Comparison of ENCODE assay signal across 1 cellular context in the genomic region with DNA sequence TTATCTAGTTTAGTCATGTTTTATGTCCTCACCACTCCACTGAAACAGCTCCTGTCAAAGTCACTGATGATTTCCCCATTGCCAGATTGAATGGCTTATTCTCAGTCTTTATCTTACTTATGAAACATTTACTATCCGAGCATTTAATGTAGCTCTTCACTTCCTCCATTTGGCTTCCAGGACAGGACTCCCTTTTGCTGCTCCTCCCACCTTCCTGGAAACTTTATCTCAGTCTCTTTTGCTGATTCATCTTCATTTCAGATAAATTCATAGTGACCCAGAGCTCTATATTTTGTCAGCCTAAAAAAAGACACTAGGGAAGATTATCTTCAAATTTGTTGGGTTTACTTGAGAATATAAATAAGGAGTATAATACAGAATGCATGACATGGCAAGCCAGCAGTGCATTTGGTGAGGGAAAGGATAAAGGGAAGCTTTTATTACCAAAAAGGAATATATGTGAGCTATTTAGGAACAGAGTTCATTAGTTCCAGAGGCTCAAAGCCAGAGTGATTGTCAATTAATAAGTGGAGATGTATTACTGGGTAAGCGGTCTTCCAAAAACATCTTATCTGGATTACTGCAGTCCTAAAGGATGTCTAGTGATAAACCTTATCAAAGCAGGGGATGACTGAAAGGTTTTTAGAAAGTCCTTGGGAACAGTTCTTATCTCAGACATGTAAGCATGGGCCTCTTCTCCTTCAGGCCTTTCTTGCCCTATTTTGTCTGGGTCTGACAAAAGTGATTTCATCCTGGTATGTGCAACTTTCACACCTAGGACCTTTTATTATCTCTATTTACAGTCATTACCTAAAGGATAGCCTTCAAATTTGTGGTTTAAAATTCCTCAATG.
TF ChIP-seq lines count a peak whose summit lies in the region.

No MANE protein-coding gene starts in this region.

TF ChIP-seq in K562, 482 proteins besides CTCF, POLR2A, EP300 and RAD21 (continued from another document and continues in another):
- TF ChIP-seq, protein P1, sequence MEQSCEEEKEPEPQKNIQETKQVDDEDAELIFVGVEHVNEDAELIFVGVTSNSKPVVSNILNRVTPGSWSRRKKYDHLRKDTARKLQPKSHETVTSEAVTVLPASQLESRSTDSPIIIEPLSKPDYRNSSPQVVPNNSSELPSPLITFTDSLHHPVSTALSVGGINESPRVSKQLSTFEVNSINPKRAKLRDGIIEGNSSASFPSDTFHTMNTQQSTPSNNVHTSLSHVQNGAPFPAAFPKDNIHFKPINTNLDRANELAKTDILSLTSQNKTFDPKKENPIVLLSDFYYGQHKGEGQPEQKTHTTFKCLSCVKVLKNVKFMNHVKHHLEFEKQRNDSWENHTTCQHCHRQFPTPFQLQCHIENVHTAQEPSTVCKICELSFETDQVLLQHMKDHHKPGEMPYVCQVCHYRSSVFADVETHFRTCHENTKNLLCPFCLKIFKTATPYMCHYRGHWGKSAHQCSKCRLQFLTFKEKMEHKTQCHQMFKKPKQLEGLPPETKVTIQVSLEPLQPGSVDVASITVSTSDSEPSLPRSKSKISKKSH (CRISPR knock-in tag; IDR thresholded peaks at IDR 0.05) = no peak
- TF ChIP-seq, protein P2, sequence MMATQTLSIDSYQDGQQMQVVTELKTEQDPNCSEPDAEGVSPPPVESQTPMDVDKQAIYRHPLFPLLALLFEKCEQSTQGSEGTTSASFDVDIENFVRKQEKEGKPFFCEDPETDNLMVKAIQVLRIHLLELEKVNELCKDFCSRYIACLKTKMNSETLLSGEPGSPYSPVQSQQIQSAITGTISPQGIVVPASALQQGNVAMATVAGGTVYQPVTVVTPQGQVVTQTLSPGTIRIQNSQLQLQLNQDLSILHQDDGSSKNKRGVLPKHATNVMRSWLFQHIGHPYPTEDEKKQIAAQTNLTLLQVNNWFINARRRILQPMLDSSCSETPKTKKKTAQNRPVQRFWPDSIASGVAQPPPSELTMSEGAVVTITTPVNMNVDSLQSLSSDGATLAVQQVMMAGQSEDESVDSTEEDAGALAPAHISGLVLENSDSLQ (IDR thresholded peaks at IDR 0.05) = peak; percentile 58
- no peak for TF ChIP-seq STAG1 (CRISPR knock-in tag; IDR thresholded peaks at IDR 0.05; ENCODE audit: borderline replicate concordance)
- no peak for TF ChIP-seq SMARCA5 (IDR thresholded peaks at IDR 0.05)
- peak; percentile 41; the same call in 1 of the 2 replicates for TF ChIP-seq NFE2L1 (tag; IDR thresholded peaks at IDR 0.05; ENCODE audit: borderline replicate concordance, low read depth)
- peak; percentile 84 for TF ChIP-seq MAFK (IDR thresholded peaks at IDR 0.05; ENCODE audit: low read length)
- TF ChIP-seq CHD4 (IDR thresholded peaks at IDR 0.05; ENCODE audit: insufficient read depth, insufficient replicate concordance, low read depth, low read length, poor library complexity, severe bottlenecking) = no peak
- no peak for TF ChIP-seq ETS2 (tag; IDR thresholded peaks at IDR 0.05; ENCODE audit: borderline replicate concordance, poor library complexity, severe bottlenecking)
- TF ChIP-seq, protein P3, sequence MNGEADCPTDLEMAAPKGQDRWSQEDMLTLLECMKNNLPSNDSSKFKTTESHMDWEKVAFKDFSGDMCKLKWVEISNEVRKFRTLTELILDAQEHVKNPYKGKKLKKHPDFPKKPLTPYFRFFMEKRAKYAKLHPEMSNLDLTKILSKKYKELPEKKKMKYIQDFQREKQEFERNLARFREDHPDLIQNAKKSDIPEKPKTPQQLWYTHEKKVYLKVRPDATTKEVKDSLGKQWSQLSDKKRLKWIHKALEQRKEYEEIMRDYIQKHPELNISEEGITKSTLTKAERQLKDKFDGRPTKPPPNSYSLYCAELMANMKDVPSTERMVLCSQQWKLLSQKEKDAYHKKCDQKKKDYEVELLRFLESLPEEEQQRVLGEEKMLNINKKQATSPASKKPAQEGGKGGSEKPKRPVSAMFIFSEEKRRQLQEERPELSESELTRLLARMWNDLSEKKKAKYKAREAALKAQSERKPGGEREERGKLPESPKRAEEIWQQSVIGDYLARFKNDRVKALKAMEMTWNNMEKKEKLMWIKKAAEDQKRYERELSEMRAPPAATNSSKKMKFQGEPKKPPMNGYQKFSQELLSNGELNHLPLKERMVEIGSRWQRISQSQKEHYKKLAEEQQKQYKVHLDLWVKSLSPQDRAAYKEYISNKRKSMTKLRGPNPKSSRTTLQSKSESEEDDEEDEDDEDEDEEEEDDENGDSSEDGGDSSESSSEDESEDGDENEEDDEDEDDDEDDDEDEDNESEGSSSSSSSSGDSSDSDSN (IDR thresholded peaks at IDR 0.05; ENCODE audit: borderline replicate concordance in 1 of 2, low read depth in 2 of 2, low read length in 2 of 2) = no peak
- TF ChIP-seq ELF1 (tag; IDR thresholded peaks at IDR 0.05) = peak; percentile 54
- TF ChIP-seq, protein P4, sequence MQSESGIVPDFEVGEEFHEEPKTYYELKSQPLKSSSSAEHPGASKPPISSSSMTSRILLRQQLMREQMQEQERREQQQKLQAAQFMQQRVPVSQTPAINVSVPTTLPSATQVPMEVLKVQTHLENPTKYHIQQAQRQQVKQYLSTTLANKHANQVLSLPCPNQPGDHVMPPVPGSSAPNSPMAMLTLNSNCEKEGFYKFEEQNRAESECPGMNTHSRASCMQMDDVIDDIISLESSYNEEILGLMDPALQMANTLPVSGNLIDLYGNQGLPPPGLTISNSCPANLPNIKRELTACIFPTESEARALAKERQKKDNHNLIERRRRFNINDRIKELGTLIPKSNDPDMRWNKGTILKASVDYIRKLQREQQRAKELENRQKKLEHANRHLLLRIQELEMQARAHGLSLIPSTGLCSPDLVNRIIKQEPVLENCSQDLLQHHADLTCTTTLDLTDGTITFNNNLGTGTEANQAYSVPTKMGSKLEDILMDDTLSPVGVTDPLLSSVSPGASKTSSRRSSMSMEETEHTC (IDR thresholded peaks at IDR 0.05) = no peak
- peak; percentile 15; the same call in 1 of the 2 replicates for TF ChIP-seq STAT5A (IDR thresholded peaks at IDR 0.05; ENCODE audit: borderline replicate concordance, low read length)
- TF ChIP-seq XRCC4 (IDR thresholded peaks at IDR 0.05; ENCODE audit: extremely low read depth, insufficient read depth, insufficient read length) = no peak
- TF ChIP-seq SMAD4 (CRISPR knock-in tag; conservative IDR thresholded peaks at IDR 0.05) = peak; percentile 24; the same call in 1 of the 2 replicates
- TF ChIP-seq, protein P5, sequence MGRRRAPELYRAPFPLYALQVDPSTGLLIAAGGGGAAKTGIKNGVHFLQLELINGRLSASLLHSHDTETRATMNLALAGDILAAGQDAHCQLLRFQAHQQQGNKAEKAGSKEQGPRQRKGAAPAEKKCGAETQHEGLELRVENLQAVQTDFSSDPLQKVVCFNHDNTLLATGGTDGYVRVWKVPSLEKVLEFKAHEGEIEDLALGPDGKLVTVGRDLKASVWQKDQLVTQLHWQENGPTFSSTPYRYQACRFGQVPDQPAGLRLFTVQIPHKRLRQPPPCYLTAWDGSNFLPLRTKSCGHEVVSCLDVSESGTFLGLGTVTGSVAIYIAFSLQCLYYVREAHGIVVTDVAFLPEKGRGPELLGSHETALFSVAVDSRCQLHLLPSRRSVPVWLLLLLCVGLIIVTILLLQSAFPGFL (CRISPR knock-in tag; IDR thresholded peaks at IDR 0.05) = no peak
- TF ChIP-seq, protein P6, sequence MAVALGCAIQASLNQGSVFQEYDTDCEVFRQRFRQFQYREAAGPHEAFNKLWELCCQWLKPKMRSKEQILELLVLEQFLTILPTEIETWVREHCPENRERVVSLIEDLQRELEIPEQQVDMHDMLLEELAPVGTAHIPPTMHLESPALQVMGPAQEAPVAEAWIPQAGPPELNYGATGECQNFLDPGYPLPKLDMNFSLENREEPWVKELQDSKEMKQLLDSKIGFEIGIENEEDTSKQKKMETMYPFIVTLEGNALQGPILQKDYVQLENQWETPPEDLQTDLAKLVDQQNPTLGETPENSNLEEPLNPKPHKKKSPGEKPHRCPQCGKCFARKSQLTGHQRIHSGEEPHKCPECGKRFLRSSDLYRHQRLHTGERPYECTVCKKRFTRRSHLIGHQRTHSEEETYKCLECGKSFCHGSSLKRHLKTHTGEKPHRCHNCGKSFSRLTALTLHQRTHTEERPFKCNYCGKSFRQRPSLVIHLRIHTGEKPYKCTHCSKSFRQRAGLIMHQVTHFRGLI (CRISPR knock-in tag; IDR thresholded peaks at IDR 0.05) = no peak
- peak in 1 of 2 experiments; percentile 79; a peak in 2 of 4 replicates for TF ChIP-seq RCOR1 (IDR thresholded peaks at IDR 0.05; ENCODE audit: borderline replicate concordance in 1 of 2, low read depth in 2 of 2, low read length in 2 of 2)
- no peak for TF ChIP-seq KAT8 (IDR thresholded peaks at IDR 0.05; ENCODE audit: low read depth)
- no peak for TF ChIP-seq POU5F1 (IDR thresholded peaks at IDR 0.05; ENCODE audit: borderline replicate concordance, low read depth, low read length, partially characterized antibody)
- TF ChIP-seq MEF2A (IDR thresholded peaks at IDR 0.05; ENCODE audit: control insufficient read depth, low read depth, low read length) = no peak
- TF ChIP-seq, protein P7, sequence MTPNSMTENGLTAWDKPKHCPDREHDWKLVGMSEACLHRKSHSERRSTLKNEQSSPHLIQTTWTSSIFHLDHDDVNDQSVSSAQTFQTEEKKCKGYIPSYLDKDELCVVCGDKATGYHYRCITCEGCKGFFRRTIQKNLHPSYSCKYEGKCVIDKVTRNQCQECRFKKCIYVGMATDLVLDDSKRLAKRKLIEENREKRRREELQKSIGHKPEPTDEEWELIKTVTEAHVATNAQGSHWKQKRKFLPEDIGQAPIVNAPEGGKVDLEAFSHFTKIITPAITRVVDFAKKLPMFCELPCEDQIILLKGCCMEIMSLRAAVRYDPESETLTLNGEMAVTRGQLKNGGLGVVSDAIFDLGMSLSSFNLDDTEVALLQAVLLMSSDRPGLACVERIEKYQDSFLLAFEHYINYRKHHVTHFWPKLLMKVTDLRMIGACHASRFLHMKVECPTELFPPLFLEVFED (CRISPR knock-in tag; conservative IDR thresholded peaks at IDR 0.05) = no peak
- TF ChIP-seq RAD51 (IDR thresholded peaks at IDR 0.05; ENCODE audit: borderline replicate concordance, low read depth) = no peak
- no peak for TF ChIP-seq MTA3 (IDR thresholded peaks at IDR 0.05; ENCODE audit: borderline replicate concordance)
- TF ChIP-seq, protein P8, sequence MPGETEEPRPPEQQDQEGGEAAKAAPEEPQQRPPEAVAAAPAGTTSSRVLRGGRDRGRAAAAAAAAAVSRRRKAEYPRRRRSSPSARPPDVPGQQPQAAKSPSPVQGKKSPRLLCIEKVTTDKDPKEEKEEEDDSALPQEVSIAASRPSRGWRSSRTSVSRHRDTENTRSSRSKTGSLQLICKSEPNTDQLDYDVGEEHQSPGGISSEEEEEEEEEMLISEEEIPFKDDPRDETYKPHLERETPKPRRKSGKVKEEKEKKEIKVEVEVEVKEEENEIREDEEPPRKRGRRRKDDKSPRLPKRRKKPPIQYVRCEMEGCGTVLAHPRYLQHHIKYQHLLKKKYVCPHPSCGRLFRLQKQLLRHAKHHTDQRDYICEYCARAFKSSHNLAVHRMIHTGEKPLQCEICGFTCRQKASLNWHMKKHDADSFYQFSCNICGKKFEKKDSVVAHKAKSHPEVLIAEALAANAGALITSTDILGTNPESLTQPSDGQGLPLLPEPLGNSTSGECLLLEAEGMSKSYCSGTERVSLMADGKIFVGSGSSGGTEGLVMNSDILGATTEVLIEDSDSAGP (CRISPR knock-in tag; IDR thresholded peaks at IDR 0.05) = no peak
- TF ChIP-seq, protein P9, sequence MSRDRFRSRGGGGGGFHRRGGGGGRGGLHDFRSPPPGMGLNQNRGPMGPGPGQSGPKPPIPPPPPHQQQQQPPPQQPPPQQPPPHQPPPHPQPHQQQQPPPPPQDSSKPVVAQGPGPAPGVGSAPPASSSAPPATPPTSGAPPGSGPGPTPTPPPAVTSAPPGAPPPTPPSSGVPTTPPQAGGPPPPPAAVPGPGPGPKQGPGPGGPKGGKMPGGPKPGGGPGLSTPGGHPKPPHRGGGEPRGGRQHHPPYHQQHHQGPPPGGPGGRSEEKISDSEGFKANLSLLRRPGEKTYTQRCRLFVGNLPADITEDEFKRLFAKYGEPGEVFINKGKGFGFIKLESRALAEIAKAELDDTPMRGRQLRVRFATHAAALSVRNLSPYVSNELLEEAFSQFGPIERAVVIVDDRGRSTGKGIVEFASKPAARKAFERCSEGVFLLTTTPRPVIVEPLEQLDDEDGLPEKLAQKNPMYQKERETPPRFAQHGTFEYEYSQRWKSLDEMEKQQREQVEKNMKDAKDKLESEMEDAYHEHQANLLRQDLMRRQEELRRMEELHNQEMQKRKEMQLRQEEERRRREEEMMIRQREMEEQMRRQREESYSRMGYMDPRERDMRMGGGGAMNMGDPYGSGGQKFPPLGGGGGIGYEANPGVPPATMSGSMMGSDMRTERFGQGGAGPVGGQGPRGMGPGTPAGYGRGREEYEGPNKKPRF (IDR thresholded peaks at IDR 0.05; ENCODE audit: low read depth, low read length) = no peak
- no peak for TF ChIP-seq FIP1L1 (IDR thresholded peaks at IDR 0.05; ENCODE audit: low read depth, low read length, poor library complexity, severe bottlenecking)
- no peak for TF ChIP-seq ZNF274 (IDR thresholded peaks at IDR 0.05; ENCODE audit: borderline replicate concordance, low read depth, low read length)
- TF ChIP-seq FUS (optimal IDR thresholded peaks at IDR 0.05; ENCODE audit: low read depth, low read length) = no peak
- TF ChIP-seq MTA2 (IDR thresholded peaks at IDR 0.05; ENCODE audit: low read depth) = peak; percentile 44; the same call in 1 of the 2 replicates
- TF ChIP-seq TEAD2 (tag; IDR thresholded peaks at IDR 0.05) = no peak
- TF ChIP-seq JUND (IDR thresholded peaks at IDR 0.05; ENCODE audit: borderline replicate concordance, low read depth, low read length) = peak; percentile 37; the same call in 1 of the 2 replicates
- TF ChIP-seq JUND (tag; IDR thresholded peaks at IDR 0.05; ENCODE audit: borderline replicate concordance, low read depth, low read length) = no peak; the same call in 2 of the 3 replicates
- TF ChIP-seq SRSF9 (IDR thresholded peaks at IDR 0.05; ENCODE audit: borderline replicate concordance, low read depth, low read length) = no peak
- no peak for TF ChIP-seq HMG20A (CRISPR knock-in tag; conservative IDR thresholded peaks at IDR 0.05)
- TF ChIP-seq ZNF764 (CRISPR knock-in tag; IDR thresholded peaks at IDR 0.05; ENCODE audit: low read depth) = no peak
- TF ChIP-seq GTF2F1 (IDR thresholded peaks at IDR 0.05; ENCODE audit: low read depth, low read length) = no peak
- no peak for TF ChIP-seq CBFB (CRISPR knock-in tag; IDR thresholded peaks at IDR 0.05)
- no peak for TF ChIP-seq KLF1 (tag; IDR thresholded peaks at IDR 0.05)
- TF ChIP-seq NFYB (IDR thresholded peaks at IDR 0.05; ENCODE audit: extremely low read depth, insufficient read length) = no peak
- TF ChIP-seq, protein P10, sequence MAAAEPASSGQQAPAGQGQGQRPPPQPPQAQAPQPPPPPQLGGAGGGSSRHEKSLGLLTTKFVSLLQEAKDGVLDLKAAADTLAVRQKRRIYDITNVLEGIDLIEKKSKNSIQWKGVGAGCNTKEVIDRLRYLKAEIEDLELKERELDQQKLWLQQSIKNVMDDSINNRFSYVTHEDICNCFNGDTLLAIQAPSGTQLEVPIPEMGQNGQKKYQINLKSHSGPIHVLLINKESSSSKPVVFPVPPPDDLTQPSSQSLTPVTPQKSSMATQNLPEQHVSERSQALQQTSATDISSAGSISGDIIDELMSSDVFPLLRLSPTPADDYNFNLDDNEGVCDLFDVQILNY (CRISPR knock-in tag; IDR thresholded peaks at IDR 0.05) = no peak
- TF ChIP-seq ZNF324 (CRISPR knock-in tag; IDR thresholded peaks at IDR 0.05) = no peak
- no peak for TF ChIP-seq CBX2 (IDR thresholded peaks at IDR 0.05; ENCODE audit: insufficient read depth, low read length, poor library complexity, severe bottlenecking)
- TF ChIP-seq, protein P11, sequence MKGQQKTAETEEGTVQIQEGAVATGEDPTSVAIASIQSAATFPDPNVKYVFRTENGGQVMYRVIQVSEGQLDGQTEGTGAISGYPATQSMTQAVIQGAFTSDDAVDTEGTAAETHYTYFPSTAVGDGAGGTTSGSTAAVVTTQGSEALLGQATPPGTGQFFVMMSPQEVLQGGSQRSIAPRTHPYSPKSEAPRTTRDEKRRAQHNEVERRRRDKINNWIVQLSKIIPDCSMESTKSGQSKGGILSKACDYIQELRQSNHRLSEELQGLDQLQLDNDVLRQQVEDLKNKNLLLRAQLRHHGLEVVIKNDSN (CRISPR knock-in tag; IDR thresholded peaks at IDR 0.05) = no peak
- TF ChIP-seq RFX5 (IDR thresholded peaks at IDR 0.05; ENCODE audit: low read depth, low read length) = no peak
